ENCODE assay signal across 20 cellular contexts in genomic region chr12:57471661-57472060, GRCh38. TPM values are rescaled to one million over a fixed set of nuclear protein-coding genes. Genes with fewer than 3 reads are reported as not detected.
A peak's percentile ranks its signal among the peaks of the same experiment; 100 is the strongest.
DNase-seq lines count a peak whose midpoint lies in the region; ATAC-seq and TF ChIP-seq lines count a peak whose summit lies in the region.
"Had no signal": no experiment of that assay in that cellular context is flagged by ENCODE, and none has a peak within 500 bp of the region (broad histone marks: within the 10 kb centered on the region; RNA-seq: fewer than 3 reads in every experiment).

No MANE protein-coding gene starts in this region.

- no peak for TF ChIP-seq POLR2A in spleen (IDR thresholded peaks at IDR 0.05)

- peaks cover 0 to 96% (median 66%) of the 10 kb centered on the region in 6 donors for H3K36me3 ChIP-seq in spleen

- peak overlapping the region in 1 of 8 donors; percentile 21 for H3K4me3 ChIP-seq in spleen
- H3K4me3 ChIP-seq: GM23338, SJSA1 had no signal

- peaks cover 64% of the 10 kb centered on the region for H3K4me1 Mint-ChIP-seq in CD4-positive, alpha-beta T cell (ENCODE audit: low read depth)
- H3K4me1 Mint-ChIP-seq in T-cell (peaks cover 43 to 57% (median 50%) of the 10 kb centered on the region in 3 donors), immature natural killer cell (peaks cover 73 to 75% of the 10 kb centered on the region in 2 donors), nephron progenitor cell (peaks cover 16% of the 10 kb centered on the region)

- intact Hi-C loops in CD4-positive, alpha-beta T cell (cut with DNase I, micrococcal nuclease), result no loop called here
- intact Hi-C loops in spleen (cut with DNase I; ENCODE audit: low total_unique reads), result no loop called here

- H3K4me1 ChIP-seq in spleen, result peaks cover 16 to 81% (median 49%) of the 10 kb centered on the region in 6 donors
- H3K4me1 ChIP-seq: SJSA1 had no signal

- no peaks in the 10 kb centered on the region for H3K9me3 ChIP-seq in CD4-positive, alpha-beta T cell (ENCODE audit: control insufficient read depth, low read length)
- no peaks in the 10 kb centered on the region for H3K9me3 ChIP-seq in spleen

- peak overlapping the region; percentile 40 for H3K27ac ChIP-seq in CD4-positive, alpha-beta T cell (ENCODE audit: low read depth, low read length)
- peak overlapping the region in 2 of 8 donors; percentile 58 to 76 for H3K27ac ChIP-seq in spleen
- H3K27ac ChIP-seq: SJSA1 had no signal

- no peak for DNase-seq in CD4-positive, alpha-beta T cell
- no peak for DNase-seq in T-cell
- DNase-seq in immature natural killer cell, result no peak
- DNase-seq in spleen, result peak; percentile 33
- no peak for DNase-seq in NCI-H345 treated with DMSO at 0.1 percent for 48 hours (lab: John Stamatoyannopoulos, UW; ENCODE audit: unreplicated experiment)
- DNase-seq in nephron progenitor cell, result no peak
- DNase-seq: ACHN; AML-193; CD8-positive, alpha-beta memory T cell; DMS79; KG1; NCI-H1436; NCI-H2029; NCI-H2171 treated with DMSO at 0.1 percent for 48 hours; NCI-H510A; NCI-H82 had no signal

- POLR2A ChIA-PET in CD4-positive, alpha-beta T cell (lab: Charles Lee), result interaction anchor here (1.4 kb wide), 1 partner anchor 13 kb away, joined by 5 read pairs; no protein-coding TSS in a partner anchor
- POLR2A ChIA-PET in T-cell (lab: Charles Lee), result interaction anchor here in 1 of 2 donors (0.6 to 0.8 kb wide), 2 partner anchors 22 to 46 kb away, joined by 3 read pairs; no protein-coding TSS in a partner anchor

- no peaks in the 10 kb centered on the region for H3K9me3 Mint-ChIP-seq in CD4-positive, alpha-beta T cell
- H3K9me3 Mint-ChIP-seq in T-cell, result no peaks in the 10 kb centered on the region
- H3K9me3 Mint-ChIP-seq in immature natural killer cell, result no peaks in the 10 kb centered on the region
- H3K9me3 Mint-ChIP-seq in nephron progenitor cell, result no peaks in the 10 kb centered on the region
- H3K9me3 Mint-ChIP-seq: GM23338 had no signal

- no peak overlapping the region for H3K4me3 Mint-ChIP-seq in CD4-positive, alpha-beta T cell
- no peak overlapping the region for H3K4me3 Mint-ChIP-seq in T-cell
- H3K4me3 Mint-ChIP-seq in immature natural killer cell, result no peak overlapping the region
- H3K4me3 Mint-ChIP-seq in nephron progenitor cell, result no peak overlapping the region
- H3K4me3 Mint-ChIP-seq: GM23338 had no signal

- peaks cover 82% of the 10 kb centered on the region for H3K36me3 Mint-ChIP-seq in CD4-positive, alpha-beta T cell (ENCODE audit: low read depth)
- H3K36me3 Mint-ChIP-seq in T-cell (peaks cover 60% of the 10 kb centered on the region), immature natural killer cell (peaks cover 37 to 44% (median 42%) of the 10 kb centered on the region in 3 donors), nephron progenitor cell (ENCODE audit: low read depth) (no peaks in the 10 kb centered on the region)

- no peaks in the 10 kb centered on the region for H3K27me3 Mint-ChIP-seq in CD4-positive, alpha-beta T cell
- H3K27me3 Mint-ChIP-seq in T-cell, result no peaks in the 10 kb centered on the region
- H3K27me3 Mint-ChIP-seq in immature natural killer cell (ENCODE audit: low read depth in 3 of 3), result peaks cover 27 to 45% (median 41%) of the 10 kb centered on the region in 3 donors
- peaks cover 80% of the 10 kb centered on the region for H3K27me3 Mint-ChIP-seq in nephron progenitor cell (ENCODE audit: low read depth, poor library complexity)
- H3K27me3 Mint-ChIP-seq: CD8-positive, alpha-beta memory T cell had no signal

- peak overlapping the region; percentile 61 for H3K27ac Mint-ChIP-seq in CD4-positive, alpha-beta T cell
- H3K27ac Mint-ChIP-seq in T-cell, result peak overlapping the region; percentile 66 to 89
- H3K27ac Mint-ChIP-seq in immature natural killer cell, result peak overlapping the region; percentile 61 to 80 (median 73)
- H3K27ac Mint-ChIP-seq in nephron progenitor cell, result no peak overlapping the region
- H3K27ac Mint-ChIP-seq: GM23338 had no signal

- 82 to 98% (median 94%) methylated on average over 3 of the region's 3 CpGs for WGBS in spleen, 5 donors

- TF ChIP-seq CTCF in CD4-positive, alpha-beta T cell (IDR thresholded peaks at IDR 0.05), result no peak
- TF ChIP-seq CTCF in spleen (IDR thresholded peaks at IDR 0.05 in 8 of 11, conservative IDR thresholded peaks at IDR 0.05 in 3 of 11), result no peak
- TF ChIP-seq CTCF in nephron progenitor cell (IDR thresholded peaks at IDR 0.05), result no peak

- CTCF ChIA-PET in CD4-positive, alpha-beta T cell (lab: Charles Lee), result interaction anchor here (1.1 kb wide), 1 partner anchor 10 kb away, joined by 3 read pairs; no protein-coding TSS in a partner anchor
- CTCF ChIA-PET in T-cell (lab: Charles Lee), result interaction anchor here in 1 of 2 donors (1.3 kb wide), 1 partner anchor 13 kb away, joined by 6 read pairs; no protein-coding TSS in a partner anchor

- ATAC-seq in CD4-positive, alpha-beta T cell (ENCODE audit: poor library complexity), result no peak
- no peak for ATAC-seq in T-cell (replicated peaks in 1 of 4)
- ATAC-seq in GM18517 (IDR thresholded peaks at IDR 0.05; ENCODE audit: unreplicated experiment), result no peak
- ATAC-seq: GM23338, HepG2 had no signal

- no peaks in the 10 kb centered on the region for H3K27me3 ChIP-seq in CD4-positive, alpha-beta T cell (ENCODE audit: control insufficient read depth, insufficient read depth, low read length)
- H3K27me3 ChIP-seq in spleen (replicated peaks in 1 of 7), result peaks cover 0 to 18% (median 0%) of the 10 kb centered on the region in 7 donors
- H3K27me3 ChIP-seq: SJSA1 had no signal

RNA-seq across cellular contexts. Expression of gene ARHGAP9, which starts 8.0 kb away (rescaled TPM):
- total RNA-seq in CD4-positive, alpha-beta T cell, result 100 to 1,000 TPM; 354 to 370 TPM
- 100 to 1,000 TPM; 198 to 413 (median 243) TPM for total RNA-seq in T-cell
- 100 to 1,000 TPM; 148 to 294 (median 163) TPM for polyA plus RNA-seq in immature natural killer cell
- 100 to 1,000 TPM; 148 to 328 (median 226) TPM for total RNA-seq in spleen
- polyA plus RNA-seq in spleen, result 100 to 1,000 TPM; 190 to 400 (median 251) TPM

RNA-seq across cellular contexts. Expression of gene GLI1, which starts 12.1 kb away (rescaled TPM):
- under 1 TPM; 0.31 to 0.85 TPM for total RNA-seq in CD4-positive, alpha-beta T cell
- 1 to 10 TPM in 2 of 5 donors, under 1 TPM in 3; 0.53 to 1.6 (median 0.82) TPM for total RNA-seq in T-cell
- polyA plus RNA-seq in immature natural killer cell, result under 1 TPM in 2 of 3 donors, not detected in 1; 0.33 to 0.40 TPM
- 1 to 10 TPM in 4 of 7 donors, under 1 TPM in 3; 0.46 to 3.6 (median 1.1) TPM for total RNA-seq in spleen
- 1 to 10 TPM in 1 of 3 donors, under 1 TPM in 2; 0.63 to 1.2 (median 0.77) TPM for polyA plus RNA-seq in spleen

RNA-seq across cellular contexts. Expression of gene MARS1, which starts 16.2 kb away (rescaled TPM):
- 100 to 1,000 TPM; 203 to 204 TPM for total RNA-seq in CD4-positive, alpha-beta T cell
- total RNA-seq in T-cell (100 to 1,000 TPM; 167 to 350 (median 320) TPM), spleen (100 to 1,000 TPM in 4 of 7 donors, 10 to 100 TPM in 3; 72.4 to 186 (median 146) TPM)
- polyA plus RNA-seq in immature natural killer cell (100 to 1,000 TPM; 100 to 158 (median 114) TPM), spleen (100 to 1,000 TPM in 1 of 3 donors, 10 to 100 TPM in 2; 67.4 to 104 (median 89.2) TPM)

RNA-seq across cellular contexts. Expression of gene INHBE, which starts 16.6 kb away (rescaled TPM):
- total RNA-seq in CD4-positive, alpha-beta T cell, result not detected
- total RNA-seq in T-cell, result under 1 TPM in 3 of 5 donors, not detected in 2; 0.09 to 0.13 (median 0.12) TPM
- polyA plus RNA-seq in immature natural killer cell, result not detected
- not detected for total RNA-seq in spleen
- polyA plus RNA-seq in spleen, result under 1 TPM in 1 of 3 donors, not detected in 2; 0.02 TPM
- polyA plus RNA-seq: CD8-positive, alpha-beta memory T cell had no signal

RNA-seq across cellular contexts. Expression of gene INHBC, which starts 37.1 kb away (rescaled TPM):
- under 1 TPM; 0.20 to 0.33 TPM for total RNA-seq in CD4-positive, alpha-beta T cell
- total RNA-seq in T-cell (under 1 TPM in 3 of 5 donors, not detected in 2; 0.13 to 0.23 (median 0.18) TPM), spleen (under 1 TPM in 1 of 7 donors, not detected in 6; 0.19 TPM)
- polyA plus RNA-seq in immature natural killer cell (under 1 TPM in 1 of 3 donors, not detected in 2; 0.15 TPM), spleen (not detected)
- total RNA-seq: GM23338 had no signal
- polyA plus RNA-seq: CD8-positive, alpha-beta memory T cell had no signal
